8 cellular contexts compared by ENCODE assay signal in genomic region chr7:114865564-114865963, GRCh38. TPM values are rescaled to one million over a fixed set of nuclear protein-coding genes. Genes with fewer than 3 reads are reported as not detected.
A peak's percentile ranks its signal among the peaks of the same experiment; 100 is the strongest.
DNase-seq lines count a peak whose midpoint lies in the region; ATAC-seq, FAIRE-seq and TF ChIP-seq lines count a peak whose summit lies in the region.

No MANE protein-coding gene starts in this region.

- intact Hi-C loops in pancreas (cut with DNase I): no loop called here
- intact Hi-C loops in upper lobe of right lung (cut with DNase I): no loop called here

- H3K27ac ChIP-seq in pancreas (no peak overlapping the region), upper lobe of right lung (no peak overlapping the region)

- WGBS in pancreas, 2 donors: 81% methylated on average over 1 of the region's 1 CpG

- ATAC-seq in HG02610 (IDR thresholded peaks at IDR 0.05; ENCODE audit: unreplicated experiment): peak; percentile 87
- peak in 3 of 4 donors; percentile 81 to 89 (median 85) for ATAC-seq in pancreas
- ATAC-seq in upper lobe of right lung: peak; percentile 92

- H3K36me3 ChIP-seq in pancreas: no peaks in the 10 kb centered on the region
- H3K36me3 ChIP-seq in upper lobe of right lung: no peaks in the 10 kb centered on the region

- peak; percentile 19 for DNase-seq in NOMO-1 treated with DMSO at 0.1 percent for 48 hours (lab: John Stamatoyannopoulos, UW; ENCODE audit: unreplicated experiment)
- DNase-seq in NOMO-1 treated with dmso at 0.1 percent for 144 hours (lab: John Stamatoyannopoulos, UW; ENCODE audit: unreplicated experiment): no peak
- DNase-seq in NCI-H2171 treated with DMSO at 0.1 percent for 48 hours (lab: John Stamatoyannopoulos, UW): peak; percentile 20
- peak; percentile 65 for DNase-seq in activated CD8-positive, alpha-beta memory T cell treated with anti-CD3 and anti-CD28 coated beads, Interleukin-2, amount 50 U/mL, for 48 hours
- DNase-seq in fibroblast of mammary gland (ENCODE audit: low read depth): peak; percentile 79
- peak in 4 of 6 donors; percentile 5 to 35 (median 19) for DNase-seq in pancreas
- peak; percentile 65 for DNase-seq in upper lobe of right lung

- TF ChIP-seq CTCF in fibroblast of mammary gland (conservative IDR thresholded peaks at IDR 0.05; ENCODE audit: control insufficient read depth, insufficient read depth, low read depth, low read length) (peak; percentile 95), pancreas (IDR thresholded peaks at IDR 0.05) (peak in 3 of 4 donors; percentile 33 to 36 (median 34)), upper lobe of right lung (IDR thresholded peaks at IDR 0.05) (peak; percentile 82)

- no peak overlapping the region for H3K4me3 ChIP-seq in fibroblast of mammary gland (ENCODE audit: control insufficient read depth, low read depth, low read length)
- no peak overlapping the region for H3K4me3 ChIP-seq in pancreas
- H3K4me3 ChIP-seq in upper lobe of right lung: no peak overlapping the region

- H3K4me1 ChIP-seq in pancreas: no peaks in the 10 kb centered on the region
- H3K4me1 ChIP-seq in upper lobe of right lung: no peaks in the 10 kb centered on the region

- FAIRE-seq in pancreas (lab: Jason Lieb, UNC): no peak

- H3K9me3 ChIP-seq in pancreas (no peaks in the 10 kb centered on the region), upper lobe of right lung (no peaks in the 10 kb centered on the region)

- H3K27me3 ChIP-seq in pancreas: no peaks in the 10 kb centered on the region
- no peaks in the 10 kb centered on the region for H3K27me3 ChIP-seq in upper lobe of right lung

RNA-seq across cellular contexts. Expression of gene MDFIC, which starts 56.3 kb away (rescaled TPM):
- total RNA-seq in pancreas (10 to 100 TPM in 2 of 6 donors, 1 to 10 TPM in 4; 3.5 to 12.3 (median 4.8) TPM), upper lobe of right lung (39.0 TPM)
- polyA plus RNA-seq in pancreas: 1 to 10 TPM; 3.1 to 5.2 TPM

Comparison
In these comparisons a context has a peak if more than half of its experiments do, and no peak if none do; other contexts are left out.
1. CTCF ChIP-seq: peak in every context shown above with its lines; median percentile 95 in fibroblast of mammary gland; 82 in upper lobe of right lung; 34 in pancreas.